In genomic region chr19:44024900-44025216, GRCh38 we compare ENCODE assay signal across 8 cellular contexts. TPM values are rescaled to one million over a fixed set of nuclear protein-coding genes. Genes with fewer than 3 reads are reported as not detected.
DNase-seq lines count a peak whose midpoint lies in the region; ATAC-seq and TF ChIP-seq lines count a peak whose summit lies in the region.

No MANE protein-coding gene starts in this region.

- peak overlapping the region; percentile 94 for H3K9ac ChIP-seq in adipocyte (ENCODE audit: low read length)

- peak overlapping the region in 1 of 2 donors; percentile 62 for H3K27ac ChIP-seq in left lung
- no peak overlapping the region for H3K27ac ChIP-seq in thymus (ENCODE audit: low read depth)

- intact Hi-C loops in activated CD4-positive, alpha-beta T cell treated with anti-CD3 and anti-CD28 coated beads, Interleukin-2, amount 10 ng/mL, durations not matched to agents 24 days and 14 days (cut with micrococcal nuclease) = loop anchor here (1.0 kb wide), 4 partner anchors 23 to 140 kb away; partner anchors contain the start of genes ZNF155, ZNF225, ZNF226 and ZNF230
- intact Hi-C loops in left lung (cut with DNase I) = no loop called here

- H3K36me3 ChIP-seq in adipocyte (ENCODE audit: control insufficient read depth, insufficient read depth, low read length, severe bottlenecking) (peaks cover 32% of the 10 kb centered on the region), left lung (peaks cover 0 to 33% of the 10 kb centered on the region in 2 donors), thymus (ENCODE audit: control insufficient read depth, insufficient read depth) (peaks cover 26% of the 10 kb centered on the region)

- peaks cover 46% of the 10 kb centered on the region for H3K36me3 Mint-ChIP-seq in activated CD4-positive, alpha-beta T cell treated with anti-CD3 and anti-CD28 coated beads, Interleukin-2, amount 10 ng/mL, durations not matched to agents 24 days and 14 days (ENCODE audit: low read depth)

- H3K9me3 ChIP-seq in adipocyte (ENCODE audit: control insufficient read depth, low read length) (peaks cover 19% of the 10 kb centered on the region), left lung (peaks cover 0 to 30% of the 10 kb centered on the region in 2 donors), thymus (ENCODE audit: control insufficient read depth) (peaks cover 5% of the 10 kb centered on the region)

- TF ChIP-seq CTCF in left lung (IDR thresholded peaks at IDR 0.05) = no peak

- H3K27me3 Mint-ChIP-seq in activated CD4-positive, alpha-beta T cell treated with anti-CD3 and anti-CD28 coated beads, Interleukin-2, amount 10 ng/mL, durations not matched to agents 24 days and 14 days = no peaks in the 10 kb centered on the region

- H3K4me3 ChIP-seq in adipocyte (ENCODE audit: low read length) (peak overlapping the region; percentile 97), left lung (peak overlapping the region; percentile 70 to 71), thymus (ENCODE audit: low read length) (peak overlapping the region; percentile 70)

- WGBS in thymus = 51% methylated on average over 4 of the region's 4 CpGs

- H3K27me3 ChIP-seq in adipocyte (replicated peaks; ENCODE audit: control insufficient read depth, insufficient read depth, low read length) (no peaks in the 10 kb centered on the region), left lung (no peaks in the 10 kb centered on the region), thymus (ENCODE audit: control insufficient read depth, insufficient read depth) (no peaks in the 10 kb centered on the region)

- H3K4me3 Mint-ChIP-seq in activated CD4-positive, alpha-beta T cell treated with anti-CD3 and anti-CD28 coated beads, Interleukin-2, amount 10 ng/mL, durations not matched to agents 24 days and 14 days = peak overlapping the region; percentile 99

- H3K4me1 ChIP-seq in adipocyte (ENCODE audit: control insufficient read depth, insufficient read depth, low read length) = peaks cover 9% of the 10 kb centered on the region
- peaks cover 6 to 7% of the 10 kb centered on the region in 2 donors for H3K4me1 ChIP-seq in left lung
- peaks cover 6% of the 10 kb centered on the region for H3K4me1 ChIP-seq in thymus (ENCODE audit: control insufficient read depth, insufficient read depth, low read length)

- no peak overlapping the region for H3K27ac Mint-ChIP-seq in activated CD4-positive, alpha-beta T cell treated with anti-CD3 and anti-CD28 coated beads, Interleukin-2, amount 10 ng/mL, durations not matched to agents 24 days and 14 days

- peaks cover 46% of the 10 kb centered on the region for H3K9me3 Mint-ChIP-seq in activated CD4-positive, alpha-beta T cell treated with anti-CD3 and anti-CD28 coated beads, Interleukin-2, amount 10 ng/mL, durations not matched to agents 24 days and 14 days

- ATAC-seq in left lung (no peak), GM19035 (IDR thresholded peaks at IDR 0.05; ENCODE audit: unreplicated experiment) (no peak), HG02571 (IDR thresholded peaks at IDR 0.05; ENCODE audit: unreplicated experiment) (no peak)

- H3K4me1 Mint-ChIP-seq in activated CD4-positive, alpha-beta T cell treated with anti-CD3 and anti-CD28 coated beads, Interleukin-2, amount 10 ng/mL, durations not matched to agents 24 days and 14 days = peaks cover 16% of the 10 kb centered on the region

- DNase-seq in activated CD4-positive, alpha-beta T cell treated with anti-CD3 and anti-CD28 coated beads, Interleukin-2, amount 10 ng/mL, durations not matched to agents 24 days and 14 days = no peak
- no peak for DNase-seq in activated CD4-positive, alpha-beta T cell treated with anti-CD3 and anti-CD28 coated beads for 4 hours
- DNase-seq in adipocyte (ENCODE audit: low read depth) (no peak), left lung (no peak), cortex of kidney (lab: John Stamatoyannopoulos, UW) (no peak)

RNA-seq across cellular contexts. Expression of gene ZNF222, which starts 0.3 kb away (rescaled TPM):
- 1.1 and 1.8 TPM in 2 replicates for total RNA-seq in activated CD4-positive, alpha-beta T cell treated with anti-CD3 and anti-CD28 coated beads, Interleukin-2, amount 10 ng/mL, durations not matched to agents 24 days and 14 days
- total RNA-seq in left lung = 1 to 10 TPM; 3.2 to 3.4 TPM
- 7.5 TPM for polyA plus RNA-seq in thymus

RNA-seq across cellular contexts. Expression of gene ZNF230, which starts 22.1 kb away (rescaled TPM):
- 2.4 and 4.5 TPM in 2 replicates for total RNA-seq in activated CD4-positive, alpha-beta T cell treated with anti-CD3 and anti-CD28 coated beads, Interleukin-2, amount 10 ng/mL, durations not matched to agents 24 days and 14 days
- total RNA-seq in left lung = 1 to 10 TPM; 4.0 to 8.1 TPM
- polyA plus RNA-seq in thymus = 5.5 TPM

RNA-seq across cellular contexts. Expression of gene ZNF223, which starts 27.0 kb away (rescaled TPM):
- total RNA-seq in activated CD4-positive, alpha-beta T cell treated with anti-CD3 and anti-CD28 coated beads, Interleukin-2, amount 10 ng/mL, durations not matched to agents 24 days and 14 days = 0.40 TPM in 1 of 2 replicates, not detected in the other
- total RNA-seq in left lung = 1 to 10 TPM; 5.0 to 5.1 TPM
- 5.0 TPM for polyA plus RNA-seq in thymus

RNA-seq across cellular contexts. Expression of gene ZNF155, which starts 40.9 kb away (rescaled TPM):
- total RNA-seq in activated CD4-positive, alpha-beta T cell treated with anti-CD3 and anti-CD28 coated beads, Interleukin-2, amount 10 ng/mL, durations not matched to agents 24 days and 14 days = 4.6 and 6.6 TPM in 2 replicates
- 1 to 10 TPM; 7.2 to 8.1 TPM for total RNA-seq in left lung
- 8.6 TPM for polyA plus RNA-seq in thymus

RNA-seq across cellular contexts. Expression of gene ZNF284, which starts 47.1 kb away (rescaled TPM):
- 1.2 TPM in 2 replicates for total RNA-seq in activated CD4-positive, alpha-beta T cell treated with anti-CD3 and anti-CD28 coated beads, Interleukin-2, amount 10 ng/mL, durations not matched to agents 24 days and 14 days
- total RNA-seq in left lung = 1 to 10 TPM; 2.4 to 3.3 TPM
- polyA plus RNA-seq in thymus = 1.9 TPM
